In genomic region chr18:45103319-45104070, GRCh38 we compare ENCODE assay signal across 9 cellular contexts.
A peak's percentile ranks its signal among the peaks of the same experiment; 100 is the strongest.
DNase-seq lines count a peak whose midpoint lies in the region; ATAC-seq and TF ChIP-seq lines count a peak whose summit lies in the region.
"Had no signal": no experiment of that assay in that cellular context is flagged by ENCODE, and none has a peak within 500 bp of the region (broad histone marks: within the 10 kb centered on the region; RNA-seq: fewer than 3 reads in every experiment).

No MANE protein-coding gene starts in this region.

- H3K27ac Mint-ChIP-seq in H9: peak overlapping the region in 1 of 3 experiments; percentile 53; a peak in 1 of 7 replicates

- H3K4me1 Mint-ChIP-seq in H9: peaks cover 13 to 20% of the 10 kb centered on the region in 2 experiments

- no peak overlapping the region for H2BK20ac ChIP-seq in H9 (ENCODE audit: low read depth, low read length, poor library complexity, severe bottlenecking)

- no peak overlapping the region for H2AK5ac ChIP-seq in H9 (ENCODE audit: insufficient read length, low read length)

- no peaks in the 10 kb centered on the region for H3K79me1 ChIP-seq in H9 (ENCODE audit: insufficient read depth, low read depth, low read length, poor library complexity, severe bottlenecking)

- H3K36me3 ChIP-seq in hepatocyte (replicated peaks; ENCODE audit: insufficient read depth, low read depth): no peaks in the 10 kb centered on the region

- H3K27me3 Mint-ChIP-seq in H9 (ENCODE audit: low read depth): no peaks in the 10 kb centered on the region

- no peak overlapping the region for H3K56ac ChIP-seq in H9 (ENCODE audit: insufficient read length, low read depth, low read length)

- H3K14ac ChIP-seq in H9 (ENCODE audit: insufficient read depth, low read length): no peak overlapping the region

- intact Hi-C loops in left ventricle myocardium superior (cut with micrococcal nuclease): no loop called here

- H3K79me2 ChIP-seq in H9 (ENCODE audit: insufficient read depth, low read length): no peaks in the 10 kb centered on the region
- H3K79me2 ChIP-seq in hepatocyte: no peaks in the 10 kb centered on the region

- H3T11ph ChIP-seq in H9 (ENCODE audit: low read length): no peak overlapping the region

- no peak overlapping the region for H3K9ac ChIP-seq in H9 (ENCODE audit: extremely low read depth, insufficient read length, low read length)

- no peaks in the 10 kb centered on the region for H3K23me2 ChIP-seq in H9 (ENCODE audit: insufficient read length, low read depth, low read length, poor library complexity, severe bottlenecking)

- WGBS in H9 (ENCODE audit: extremely low coverage, insufficient read length, low lambda C conversion rate): no CpG with 5 or more reads among the region's 5 CpGs
- WGBS in hepatocyte (ENCODE audit: low lambda C conversion rate, missing lambda C conversion rate): 82% methylated on average over 5 of the region's 5 CpGs

- H3K4ac ChIP-seq in H9 (ENCODE audit: low read depth, low read length): no peak overlapping the region

- no peak for TF ChIP-seq CTCF in H9 (conservative IDR thresholded peaks at IDR 0.05)
- no peak for TF ChIP-seq CTCF in hepatocyte (IDR thresholded peaks at IDR 0.05; ENCODE audit: poor library complexity)

- no peaks in the 10 kb centered on the region for H4K20me1 ChIP-seq in H9 (ENCODE audit: control insufficient read depth, insufficient read depth, insufficient read length)
- no peaks in the 10 kb centered on the region for H4K20me1 ChIP-seq in hepatocyte (ENCODE audit: insufficient read depth, poor library complexity, severe bottlenecking)

- ATAC-seq in GM19463 (IDR thresholded peaks at IDR 0.05; ENCODE audit: unreplicated experiment) (peak; percentile 39), HG03066 (IDR thresholded peaks at IDR 0.05; ENCODE audit: low read depth, unreplicated experiment) (peak; percentile 45), left ventricle myocardium superior (no peak)

- H3K4me3 ChIP-seq in GM08714 (ENCODE audit: low read length) (peak overlapping the region; percentile 33; the same call in 1 of the 2 replicates), hepatocyte (no peak overlapping the region)

- H3K27me3 ChIP-seq in H9 (ENCODE audit: insufficient read depth, low read length) (no peaks in the 10 kb centered on the region), hepatocyte (no peaks in the 10 kb centered on the region)

- H3K9me2 ChIP-seq in hepatocyte (replicated peaks; ENCODE audit: insufficient read depth): no peaks in the 10 kb centered on the region

- no peak overlapping the region for H3K23ac ChIP-seq in H9 (ENCODE audit: insufficient read length, low read depth, low read length)

- no peak overlapping the region for H3K18ac ChIP-seq in H9 (ENCODE audit: insufficient read length, low read depth, low read length)

- H3K9me3 Mint-ChIP-seq in H9: no peaks in the 10 kb centered on the region; a peak in 2 of 5 replicates

- H2BK120ac ChIP-seq in H9 (ENCODE audit: low read depth, low read length, poor library complexity, severe bottlenecking): no peak overlapping the region

- no peak overlapping the region for H4K5ac ChIP-seq in H9 (ENCODE audit: insufficient read length, low read depth, low read length)

- H2BK5ac ChIP-seq in H9 (ENCODE audit: insufficient read length, low read length): no peak overlapping the region

- H3K4me1 ChIP-seq in H9 (ENCODE audit: insufficient read depth, low read length): 0 out of 2 replicates have a peak, but pooled peaks cover 3% of the 10 kb centered on the region
- H3K4me1 ChIP-seq in hepatocyte (ENCODE audit: insufficient read depth): no peaks in the 10 kb centered on the region

- no peak overlapping the region for H2BK15ac ChIP-seq in H9 (ENCODE audit: low read depth, low read length)

- no peak overlapping the region for H2BK12ac ChIP-seq in H9 (ENCODE audit: insufficient read length, low read depth, low read length)

- H3K36me3 Mint-ChIP-seq in H9 (ENCODE audit: insufficient read depth in 1 of 3, low read depth in 3 of 3): 0 out of 7 replicates have a peak, but pooled peaks cover 0 to 2% (median 0%) of the 10 kb centered on the region in 3 experiments

- H2AFZ ChIP-seq in H9 (ENCODE audit: low read length) (no peak overlapping the region), hepatocyte (no peak overlapping the region)

- no peak overlapping the region for H3K27ac ChIP-seq in H9 (ENCODE audit: insufficient read length, low read depth, low read length)
- no peak overlapping the region for H3K27ac ChIP-seq in hepatocyte

- H3K4me2 ChIP-seq in H9 (ENCODE audit: insufficient read depth, insufficient read length, low read length) (no peak overlapping the region), hepatocyte (no peak overlapping the region)

- H4K91ac ChIP-seq in H9 (ENCODE audit: insufficient read length, low read depth, low read length): no peak overlapping the region

- no peaks in the 10 kb centered on the region for H3K9me3 ChIP-seq in H9 (ENCODE audit: control insufficient read depth, low read depth, low read length)
- H3K9me3 ChIP-seq in hepatocyte (ENCODE audit: low read depth): no peaks in the 10 kb centered on the region

- H4K8ac ChIP-seq in H9 (replicated peaks; ENCODE audit: insufficient read length, low read depth, low read length): no peak overlapping the region

- H3K4me3 Mint-ChIP-seq in H9: no peak overlapping the region

- DNase-seq in OCI-M1 (lab: John Stamatoyannopoulos, UW) (peak; percentile 80), H9 (no peak), left ventricle myocardium superior (no peak), NCI-H446 (lab: John Stamatoyannopoulos, UW) (no peak), hepatocyte (ENCODE audit: low spot score) (no peak)
- DNase-seq: NCI-H524 had no signal
